Comparison of ENCODE assay signal across 1 cellular context in genomic region chr12:57744194-57744776, GRCh38.
A peak's percentile ranks its signal among the peaks of the same experiment; 100 is the strongest.
TF ChIP-seq lines count a peak whose summit lies in the region.

No MANE protein-coding gene starts in this region.

TF ChIP-seq in IMR-90, 13 proteins besides CTCF, POLR2A, EP300 and RAD21:
- TF ChIP-seq BHLHE40 (IDR thresholded peaks at IDR 0.05; ENCODE audit: low read depth, low read length) (no peak), RCOR1 (IDR thresholded peaks at IDR 0.05; ENCODE audit: insufficient replicate concordance, low read length) (peak; percentile 57), MAZ (IDR thresholded peaks at IDR 0.05; ENCODE audit: borderline replicate concordance, low read depth, low read length) (peak; percentile 26; the same call in 1 of the 2 replicates), CEBPB (IDR thresholded peaks at IDR 0.05; ENCODE audit: low read depth, low read length) (peak; percentile 97)
TF ChIP-seq in IMR-90: peak in this region for 3.
